Comparison of ENCODE assay signal across 8 cellular contexts in the genomic region with DNA sequence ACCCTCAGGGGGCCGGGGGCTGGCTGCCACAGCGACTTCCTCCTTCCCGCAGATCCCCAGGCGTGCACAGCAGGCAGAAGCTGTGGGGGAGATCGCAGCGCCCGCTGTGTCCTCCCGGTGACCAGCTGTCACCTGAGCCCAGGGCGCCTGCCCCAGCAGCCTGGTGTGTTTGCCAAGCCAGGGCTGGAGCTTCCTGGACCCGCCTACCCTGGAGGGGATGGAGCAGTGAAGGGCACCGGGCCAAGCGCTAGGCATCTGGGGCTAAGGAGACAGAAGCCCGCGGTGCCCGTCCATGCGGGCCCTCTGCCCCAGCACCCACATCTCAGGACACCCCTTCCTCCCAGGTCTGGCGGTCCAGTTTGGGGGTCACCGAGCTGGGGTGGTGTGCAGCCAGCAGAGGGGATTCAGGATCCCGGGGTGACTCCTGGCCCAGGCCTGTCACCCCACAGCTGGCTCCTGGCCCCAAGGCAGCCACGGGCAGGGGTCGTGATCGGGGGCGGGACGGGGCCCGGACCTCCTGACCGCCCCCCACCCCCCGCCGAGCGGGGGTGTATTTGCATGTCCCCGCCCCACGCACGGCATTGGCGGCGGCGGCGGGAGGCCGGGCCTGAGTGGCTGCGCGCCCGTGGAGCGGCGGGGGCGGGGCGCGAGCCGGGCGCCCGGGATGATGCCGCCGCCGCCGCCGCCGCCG. TPM values are rescaled to one million over a fixed set of nuclear protein-coding genes. Genes with fewer than 3 reads are reported as not detected.
DNase-seq lines count a peak whose midpoint lies in the region; ATAC-seq and TF ChIP-seq lines count a peak whose summit lies in the region.

Gene RAB26, plus strand, starts transcription at position 645 of the 691 bp plus-strand sequence. CDS start 159 bp downstream, outside the sequence.

- H3K79me2 ChIP-seq in HCT116 (ENCODE audit: insufficient read depth, low read length) = peaks cover 23% of the 10 kb centered on the region

- H3K27me3 ChIP-seq in HCT116 (ENCODE audit: insufficient read depth, low read length) (no peaks in the 10 kb centered on the region), endocrine pancreas (ENCODE audit: control insufficient read depth, insufficient read depth, low read length) (no peaks in the 10 kb centered on the region), lung (ENCODE audit: control insufficient read depth, insufficient read depth) (no peaks in the 10 kb centered on the region)

- H4K20me1 ChIP-seq in HCT116 (ENCODE audit: insufficient read depth) = no peaks in the 10 kb centered on the region; the same call in 1 of the 2 replicates

- TF ChIP-seq CTCF in HCT116 (IDR thresholded peaks at IDR 0.05 in 2 of 3, conservative IDR thresholded peaks at IDR 0.05 in 1 of 3; ENCODE audit: borderline replicate concordance in 1 of 3, insufficient read depth in 1 of 3, low read depth in 2 of 3, low read length in 2 of 3) = no peak
- no peak for TF ChIP-seq CTCF in lung (IDR thresholded peaks at IDR 0.05; ENCODE audit: control extremely low read depth, extremely low read depth)

- no peak for TF ChIP-seq POLR2A in HCT116 (IDR thresholded peaks at IDR 0.05; ENCODE audit: borderline replicate concordance, extremely low read depth, insufficient read depth, insufficient read length)

- peak within 1 kb of the TSS; percentile 99 for H3K4me2 ChIP-seq in HCT116 (ENCODE audit: low read length)

- H3K9me2 ChIP-seq in HCT116 (ENCODE audit: insufficient read depth) = no peaks in the 10 kb centered on the region

- WGBS in lung, 2 donors = 2% methylated on average over 43 to 55 of the region's 55 CpGs

- peak within 1 kb of the TSS; percentile 91 for H3K9ac ChIP-seq in HCT116 (ENCODE audit: low read length)
- peak within 1 kb of the TSS; percentile 79 for H3K9ac ChIP-seq in endocrine pancreas (ENCODE audit: control insufficient read depth, insufficient read depth, low read length)

- POLR2A ChIA-PET in HCT116 (lab: Charles Lee) = interaction anchor here (1.9 kb wide), 1 partner anchor 183 kb away, joined by 7 read pairs; the partner anchor contains the start of gene RPS2
- POLR2A ChIA-PET in activated CD8-positive, alpha-beta T cell treated with anti-CD3 and anti-CD28 coated beads, Interleukin-2, amount 10 ng/mL, durations not matched to agents 7 days and 5 days (lab: Charles Lee) = no interaction called here

- RAD21 ChIA-PET in HCT116 (lab: Charles Lee; ENCODE audit: low non-redundant PET in 1 of 2, low total read pairs in 2 of 2, uncharacterized antibody in 2 of 2, unreplicated experiment in 2 of 2) = interaction anchor here in 1 of 2 experiments (1.4 kb wide), 1 partner anchor 126 kb away, joined by 3 read pairs; no protein-coding TSS in a partner anchor

- no peak within 1 kb of the TSS for H3K27ac Mint-ChIP-seq in activated CD8-positive, alpha-beta T cell treated with anti-CD3 and anti-CD28 coated beads, Interleukin-2, amount 10 ng/mL, durations not matched to agents 7 days and 5 days

- peak within 1 kb of the TSS; percentile 28 for H3K4me3 Mint-ChIP-seq in activated CD8-positive, alpha-beta T cell treated with anti-CD3 and anti-CD28 coated beads, Interleukin-2, amount 10 ng/mL, durations not matched to agents 7 days and 5 days

- H3K36me3 Mint-ChIP-seq in activated CD8-positive, alpha-beta T cell treated with anti-CD3 and anti-CD28 coated beads, Interleukin-2, amount 10 ng/mL, durations not matched to agents 7 days and 5 days (ENCODE audit: low read depth) = peaks cover 16% of the 10 kb centered on the region

- H3K27ac ChIP-seq in HCT116 (ENCODE audit: low read depth, low read length) = peak within 1 kb of the TSS; percentile 84
- peak within 1 kb of the TSS; percentile 58 to 61 for H3K27ac ChIP-seq in lung (ENCODE audit: low read depth in 1 of 2, low read length in 1 of 2)

- no peak within 1 kb of the TSS for H2AFZ ChIP-seq in HCT116 (ENCODE audit: low read depth, low read length, poor library complexity, severe bottlenecking)

- H3K4me1 ChIP-seq in HCT116 (ENCODE audit: control insufficient read depth in 1 of 2, insufficient read depth in 2 of 2, low read length in 2 of 2) (peaks cover 46 to 64% of the 10 kb centered on the region in 2 experiments), endocrine pancreas (ENCODE audit: control insufficient read depth, insufficient read depth, low read length) (no peaks in the 10 kb centered on the region), lung (ENCODE audit: control insufficient read depth in 2 of 2, insufficient read depth in 2 of 2, low read length in 2 of 2) (peaks cover 0 to 23% of the 10 kb centered on the region in 2 donors)

- H3K9me3 ChIP-seq in HCT116 (ENCODE audit: control insufficient read depth in 1 of 2, insufficient read depth in 1 of 2, low read depth in 1 of 2, low read length in 2 of 2) (no peaks in the 10 kb centered on the region), endocrine pancreas (ENCODE audit: control insufficient read depth, low read length) (no peaks in the 10 kb centered on the region), lung (ENCODE audit: control insufficient read depth in 2 of 2, insufficient read depth in 1 of 2, low read length in 1 of 2) (no peaks in the 10 kb centered on the region)

- no peak for TF ChIP-seq RAD21 in HCT116 (IDR thresholded peaks at IDR 0.05; ENCODE audit: low read depth)

- peaks cover 32% of the 10 kb centered on the region for H3K4me1 Mint-ChIP-seq in activated CD8-positive, alpha-beta T cell treated with anti-CD3 and anti-CD28 coated beads, Interleukin-2, amount 10 ng/mL, durations not matched to agents 7 days and 5 days (ENCODE audit: low read depth)

- peak; percentile 51 for ATAC-seq in HCT116
- peak; percentile 54 for ATAC-seq in activated CD8-positive, alpha-beta T cell treated with anti-CD3 and anti-CD28 coated beads, Interleukin-2, amount 10 ng/mL, durations not matched to agents 7 days and 5 days
- peak; percentile 67 for ATAC-seq in lung (ENCODE audit: insufficient read depth, low FRiP score)
- peak; percentile 10 for ATAC-seq in stimulated activated naive CD8-positive, alpha-beta T cell treated with anti-CD3 and anti-CD28 coated beads, Interleukin-15, Interleukin-2, amounts not matched to agents 100 U/mL and 50 U/mL, for 24 hours
- ATAC-seq in HG03439 (IDR thresholded peaks at IDR 0.05; ENCODE audit: unreplicated experiment) = no peak

- no peaks in the 10 kb centered on the region for H3K9me3 Mint-ChIP-seq in activated CD8-positive, alpha-beta T cell treated with anti-CD3 and anti-CD28 coated beads, Interleukin-2, amount 10 ng/mL, durations not matched to agents 7 days and 5 days (ENCODE audit: insufficient read depth)

- no peaks in the 10 kb centered on the region for H3K27me3 Mint-ChIP-seq in activated CD8-positive, alpha-beta T cell treated with anti-CD3 and anti-CD28 coated beads, Interleukin-2, amount 10 ng/mL, durations not matched to agents 7 days and 5 days (ENCODE audit: low read depth)

- peak within 1 kb of the TSS; percentile 64 to 74 for H3K4me3 ChIP-seq in HCT116 (replicated peaks in 1 of 2; ENCODE audit: low read depth in 1 of 2, low read length in 2 of 2)
- H3K4me3 ChIP-seq in endocrine pancreas (ENCODE audit: control insufficient read depth, insufficient read depth, low read length) = no peak within 1 kb of the TSS
- H3K4me3 ChIP-seq in lung = no peak within 1 kb of the TSS

- intact Hi-C loops in HCT116 (cut with micrococcal nuclease) = no loop called here

- CTCF ChIA-PET in HCT116 (lab: Charles Lee) = interaction anchor here (2.3 kb wide), 1 partner anchor 126 kb away, joined by 8 read pairs; no protein-coding TSS in a partner anchor
- CTCF ChIA-PET in activated CD8-positive, alpha-beta T cell treated with anti-CD3 and anti-CD28 coated beads, Interleukin-2, amount 10 ng/mL, durations not matched to agents 7 days and 5 days (lab: Charles Lee) = interaction anchor here (1.3 to 3.3 kb wide), 6 partner anchors 12 to 157 kb away, joined by 3 to 10 read pairs (median 4); partner anchors contain the start of gene PKD1

- H3K36me3 ChIP-seq in HCT116 (ENCODE audit: control insufficient read depth in 1 of 2, insufficient read depth in 2 of 2, low read length in 2 of 2) (peaks cover 0 to 6% of the 10 kb centered on the region in 2 experiments; a peak in 1 of 4 replicates), endocrine pancreas (ENCODE audit: control insufficient read depth, insufficient read depth, low read length) (no peaks in the 10 kb centered on the region), lung (ENCODE audit: control insufficient read depth in 2 of 2, insufficient read depth in 2 of 2, low read length in 2 of 2) (peaks cover 0 to 13% of the 10 kb centered on the region in 2 donors)

- DNase-seq in AG20443 (ENCODE audit: low spot score) (peak; percentile 73), HCT116 (ENCODE audit: low read depth, low spot score) (no peak), NCI-H345 treated with DMSO at 0.1 percent for 48 hours (lab: John Stamatoyannopoulos, UW; ENCODE audit: unreplicated experiment) (peak; percentile 93), lung (ENCODE audit: low spot score) (peak; percentile 87)
- peak; percentile 50 for DNase-seq in activated CD8-positive, alpha-beta T cell treated with anti-CD3 and anti-CD28 coated beads, Interleukin-2, amount 10 ng/mL, durations not matched to agents 7 days and 5 days
- peak; percentile 65 for DNase-seq in stimulated activated naive CD8-positive, alpha-beta T cell treated with anti-CD3 and anti-CD28 coated beads, Interleukin-15, Interleukin-2, amounts not matched to agents 100 U/mL and 50 U/mL, for 24 hours

- BruUV-seq in HCT116 (replicated peaks; lab: Mats Ljungman, UMichigan) = no TSS peak

TF ChIP-seq in HCT116, 20 proteins besides CTCF, POLR2A, EP300 and RAD21:
- TF ChIP-seq ATF3 (IDR thresholded peaks at IDR 0.05) (no peak), POLR2AphosphoS5 (IDR thresholded peaks at IDR 0.05; ENCODE audit: low read depth, low read length) (0 out of 2 replicates have a peak, but pooled peaks have one; percentile 19)

RNA-seq across cellular contexts. Expression of gene RAB26, which starts in this region (rescaled TPM):
- total RNA-seq in HCT116 (2021; ENCODE audit: unreplicated experiment) (44.9 TPM), lung (under 1 TPM; 0.48 to 0.95 TPM)
- polyA plus RNA-seq in HCT116 (2012) = 43.9 and 46.7 TPM in 2 replicates
- total RNA-seq in activated CD8-positive, alpha-beta T cell treated with anti-CD3 and anti-CD28 coated beads, Interleukin-2, amount 10 ng/mL, durations not matched to agents 7 days and 5 days = under 1 TPM; 0.26 to 0.31 TPM
- polyA plus RNA-seq in lung = 1 to 10 TPM in 1 of 2 donors, under 1 TPM in 1; 0.30 to 1.0 TPM

Comparison
In these comparisons a context has a peak if more than half of its experiments do, and no peak if none do; other contexts are left out.
1. RNA of gene RAB26 (total RNA-seq): 44.9 TPM in HCT116 (single experiment); 0.48 to 0.95 TPM in lung and 0.26 to 0.31 TPM in activated CD8-positive, alpha-beta T cell treated with anti-CD3 and anti-CD28 coated beads, Interleukin-2, amount 10 ng/mL, durations not matched to agents 7 days and 5 days; every median in the first group is over 10 times any median in the second.
2. Peak in DNase-seq and ATAC-seq in activated CD8-positive, alpha-beta T cell treated with anti-CD3 and anti-CD28 coated beads, Interleukin-2, amount 10 ng/mL, durations not matched to agents 7 days and 5 days; RNA of the gene not detected or under 1 TPM.
3. H3K4me3 ChIP-seq: peak in HCT116 (2 of 2); none in endocrine pancreas (single experiment) and lung (single experiment).